Comparison of ENCODE assay signal across 14 cellular contexts in genomic region chr6:131683479-131683878, GRCh38. TPM values are rescaled to one million over a fixed set of nuclear protein-coding genes. Genes with fewer than 3 reads are reported as not detected.
DNase-seq lines count a peak whose midpoint lies in the region; ATAC-seq and TF ChIP-seq lines count a peak whose summit lies in the region.
"Had no signal": no experiment of that assay in that cellular context is flagged by ENCODE, and none has a peak within 500 bp of the region (broad histone marks: within the 10 kb centered on the region; RNA-seq: fewer than 3 reads in every experiment).

No MANE protein-coding gene starts in this region.

- H3K27ac ChIP-seq in suprapubic skin = no peak overlapping the region
- no peak overlapping the region for H3K27ac ChIP-seq in right cardiac atrium (ENCODE audit: low read length)
- H3K27ac ChIP-seq: foreskin keratinocyte, thoracic aorta had no signal

- H3K4me3 ChIP-seq in suprapubic skin (no peak overlapping the region), right cardiac atrium (ENCODE audit: low read length) (no peak overlapping the region)
- H3K4me3 ChIP-seq: thoracic aorta had no signal

- H3K4me1 ChIP-seq in suprapubic skin = no peaks in the 10 kb centered on the region
- H3K4me1 ChIP-seq in right cardiac atrium (ENCODE audit: control insufficient read depth, insufficient read depth, low read length) = no peaks in the 10 kb centered on the region
- H3K4me1 ChIP-seq: foreskin keratinocyte had no signal

- no peaks in the 10 kb centered on the region for H3K36me3 Mint-ChIP-seq in memory B cell

- TF ChIP-seq EP300 in suprapubic skin (IDR thresholded peaks at IDR 0.05) = no peak

- peaks cover 16% of the 10 kb centered on the region for H3K4me1 Mint-ChIP-seq in memory B cell

- peak overlapping the region; percentile 60 for H3K4me3 Mint-ChIP-seq in memory B cell

- ATAC-seq in GM19035 (IDR thresholded peaks at IDR 0.05; ENCODE audit: unreplicated experiment) (peak; percentile 76), HG02588 (IDR thresholded peaks at IDR 0.05; ENCODE audit: unreplicated experiment) (peak; percentile 69), HG03442 (IDR thresholded peaks at IDR 0.05; ENCODE audit: unreplicated experiment) (peak; percentile 76), memory B cell (ENCODE audit: low read depth) (peak; percentile 86), right cardiac atrium (no peak)
- ATAC-seq: foreskin keratinocyte had no signal

- H3K27me3 Mint-ChIP-seq in memory B cell = no peaks in the 10 kb centered on the region

- H3K9me3 Mint-ChIP-seq in memory B cell = no peaks in the 10 kb centered on the region

- intact Hi-C loops in right cardiac atrium (cut with DNase I) = no loop called here

- H3K27me3 ChIP-seq in suprapubic skin (no peaks in the 10 kb centered on the region), right cardiac atrium (ENCODE audit: control insufficient read depth, insufficient read depth) (no peaks in the 10 kb centered on the region)
- H3K27me3 ChIP-seq: foreskin keratinocyte had no signal

- TF ChIP-seq POLR2A in suprapubic skin (IDR thresholded peaks at IDR 0.05) = no peak

- no peak overlapping the region for H3K27ac Mint-ChIP-seq in memory B cell

- no peaks in the 10 kb centered on the region for H3K9me3 ChIP-seq in suprapubic skin
- H3K9me3 ChIP-seq in right cardiac atrium (ENCODE audit: control insufficient read depth, low read length) = no peaks in the 10 kb centered on the region
- H3K9me3 ChIP-seq: thoracic aorta had no signal

- DNase-seq in memory B cell (ENCODE audit: low spot score in 2 of 2) = peak in 1 of 2 donors; percentile 34
- DNase-seq in stimulated activated CD4-positive, alpha-beta T cell treated with anti-CD3 and anti-CD28 coated beads, Interleukin-1b, Interleukin-23, amount 100 ng/mL, for 48 hours = no peak
- no peak for DNase-seq in suprapubic skin (ENCODE audit: low spot score in 2 of 2)
- no peak for DNase-seq in nucleus accumbens (lab: John Stamatoyannopoulos, UW)
- DNase-seq in right cardiac atrium = no peak
- DNase-seq: foreskin keratinocyte, NCI-H2029, SIG-M5 had no signal

- H3K36me3 ChIP-seq in suprapubic skin = no peaks in the 10 kb centered on the region
- H3K36me3 ChIP-seq: thoracic aorta had no signal

- TF ChIP-seq CTCF in suprapubic skin (IDR thresholded peaks at IDR 0.05) = no peak

- WGBS in suprapubic skin = 78% methylated on average over 6 of the region's 6 CpGs
- WGBS in right cardiac atrium = 83% methylated on average over 6 of the region's 6 CpGs

RNA-seq across cellular contexts. Expression of gene OR2A4, which starts 17.7 kb away (rescaled TPM):
- total RNA-seq in suprapubic skin (not detected), right cardiac atrium (not detected)
- polyA plus RNA-seq in right cardiac atrium = not detected
- total RNA-seq: foreskin keratinocyte, G401, thoracic aorta had no signal

RNA-seq across cellular contexts. Expression of gene CTAGE9, which starts 27.3 kb away (rescaled TPM):
- not detected for total RNA-seq in suprapubic skin
- total RNA-seq in right cardiac atrium = not detected
- not detected for polyA plus RNA-seq in right cardiac atrium
- total RNA-seq: cardiac septum, foreskin keratinocyte, G401, thoracic aorta had no signal
- polyA plus RNA-seq: foreskin keratinocyte had no signal

RNA-seq across cellular contexts. Expression of gene ENPP3, which starts 46.4 kb away (rescaled TPM):
- total RNA-seq in suprapubic skin = 1 to 10 TPM in 1 of 4 donors, under 1 TPM in 3; 0.15 to 3.1 (median 0.68) TPM
- under 1 TPM; 0.14 to 0.40 (median 0.27) TPM for total RNA-seq in right cardiac atrium
- 0.14 TPM for polyA plus RNA-seq in right cardiac atrium
- total RNA-seq: foreskin keratinocyte, G401 had no signal
- polyA plus RNA-seq: foreskin keratinocyte had no signal

RNA-seq across cellular contexts. Expression of gene MED23, which starts 55.4 kb away (rescaled TPM):
- 10 to 100 TPM; 19.4 to 54.9 (median 35.2) TPM for total RNA-seq in suprapubic skin
- 10 to 100 TPM; 12.1 to 15.3 (median 13.2) TPM for total RNA-seq in right cardiac atrium
- polyA plus RNA-seq in right cardiac atrium = 7.5 TPM

Comparison
In these comparisons a context has a peak if more than half of its experiments do, and no peak if none do; other contexts are left out.
1. ATAC-seq: peak in GM19035 (single experiment), HG02588 (single experiment), HG03442 (single experiment) and memory B cell (single experiment); none in right cardiac atrium (0 of 2).